In genomic region chr10:72375585-72375984, GRCh38 we compare ENCODE assay signal across 9 cellular contexts. TPM values are rescaled to one million over a fixed set of nuclear protein-coding genes. Genes with fewer than 3 reads are reported as not detected.
DNase-seq lines count a peak whose midpoint lies in the region; ATAC-seq and TF ChIP-seq lines count a peak whose summit lies in the region.
"Had no signal": no experiment of that assay in that cellular context is flagged by ENCODE, and none has a peak within 500 bp of the region (broad histone marks: within the 10 kb centered on the region; RNA-seq: fewer than 3 reads in every experiment).

No MANE protein-coding gene starts in this region.

- peak; percentile 21 to 54 for DNase-seq in cardiac muscle cell (ENCODE audit: low read depth in 1 of 2, low spot score in 1 of 2)
- no peak for DNase-seq in heart right ventricle
- no peak for DNase-seq in Panc1 (ENCODE audit: low read depth, low spot score)
- peak; percentile 13 for DNase-seq in foreskin melanocyte
- peak; percentile 68 for DNase-seq in testis
- DNase-seq in tibial artery = no peak
- DNase-seq in NCI-H1092 (lab: John Stamatoyannopoulos, UW) = no peak
- DNase-seq in NK-92 treated with Interleukin-12 subunit alpha and Interleukin-12 subunit beta, amount 100 ng/mL, for 24 hours (lab: John Stamatoyannopoulos, UW) = no peak
- DNase-seq: Right ventricle myocardium superior had no signal

- intact Hi-C loops in heart right ventricle (cut with DNase I) = loop anchor here in 1 of 10 donors (5.0 kb wide), 1 partner anchor 192 kb away; no protein-coding TSS in a partner anchor
- intact Hi-C loops in Panc1 (cut with micrococcal nuclease; ENCODE audit: unreplicated experiment) = no loop called here
- intact Hi-C loops in testis (cut with DNase I; ENCODE audit: low total_unique reads) = no loop called here
- intact Hi-C loops in tibial artery (cut with DNase I; ENCODE audit: low total_unique reads) = no loop called here

- no peaks in the 10 kb centered on the region for H3K27me3 ChIP-seq in cardiac muscle cell
- no peaks in the 10 kb centered on the region for H3K27me3 ChIP-seq in heart right ventricle
- no peaks in the 10 kb centered on the region for H3K27me3 ChIP-seq in Panc1 (ENCODE audit: control insufficient read depth, insufficient read depth, low read length)
- H3K27me3 ChIP-seq in testis = no peaks in the 10 kb centered on the region
- no peaks in the 10 kb centered on the region for H3K27me3 ChIP-seq in tibial artery

- in situ Hi-C loops in Panc1 (cut with HindIII; ENCODE audit: low pct_unique_long_range_greater_than_20kb, low sequenced_read_pairs) = no loop called here

- TF ChIP-seq CTCF in cardiac muscle cell (IDR thresholded peaks at IDR 0.05; ENCODE audit: low read depth, low read length) (peak; percentile 26), heart right ventricle (IDR thresholded peaks at IDR 0.05) (peak in 1 of 9 donors; percentile 14), Panc1 (IDR thresholded peaks at IDR 0.05) (peak; percentile 64), testis (IDR thresholded peaks at IDR 0.05) (peak in 1 of 3 experiments; percentile 20), tibial artery (IDR thresholded peaks at IDR 0.05) (no peak)

- POLR2A ChIA-PET in Panc1 (lab: Charles Lee) = no interaction called here

- H3K4me3 ChIP-seq in cardiac muscle cell (no peak overlapping the region), heart right ventricle (no peak overlapping the region), Panc1 (ENCODE audit: low read depth in 2 of 2, low read length in 2 of 2) (no peak overlapping the region), testis (no peak overlapping the region), tibial artery (no peak overlapping the region)

- CTCF ChIA-PET in Panc1 (lab: Charles Lee) = interaction anchor here (0.6 kb wide), 1 partner anchor 75 kb away, joined by 4 read pairs; no protein-coding TSS in a partner anchor

- no peak for TF ChIP-seq POLR2A in testis (IDR thresholded peaks at IDR 0.05)

- H3K9me3 ChIP-seq in cardiac muscle cell (ENCODE audit: low read depth) (no peaks in the 10 kb centered on the region), heart right ventricle (no peaks in the 10 kb centered on the region), Panc1 (ENCODE audit: control insufficient read depth, insufficient read depth, low read depth, low read length) (no peaks in the 10 kb centered on the region), testis (no peaks in the 10 kb centered on the region), tibial artery (no peaks in the 10 kb centered on the region)

- ATAC-seq in heart right ventricle = no peak
- ATAC-seq in Panc1 = peak; percentile 92

- BruUV-seq in Panc1 (replicated peaks; lab: Mats Ljungman, UMichigan) = no TSS peak

- H3K36me3 ChIP-seq in cardiac muscle cell (no peaks in the 10 kb centered on the region), heart right ventricle (peaks cover 0 to 43% (median 0%) of the 10 kb centered on the region in 9 donors), Panc1 (ENCODE audit: control insufficient read depth, insufficient read depth, low read length) (no peaks in the 10 kb centered on the region), testis (ENCODE audit: low read depth, missing control alignments) (no peaks in the 10 kb centered on the region), tibial artery (peaks cover 0 to 43% (median 9%) of the 10 kb centered on the region in 3 donors)

- 70 to 75% methylated on average over 5 of the region's 5 CpGs for WGBS in heart right ventricle, 2 donors
- 76 to 83% methylated on average over 5 of the region's 5 CpGs for WGBS in testis, 2 donors

- H3K27ac ChIP-seq in cardiac muscle cell (no peak overlapping the region), heart right ventricle (no peak overlapping the region), Panc1 (ENCODE audit: low read length) (no peak overlapping the region), testis (no peak overlapping the region), tibial artery (no peak overlapping the region)

- no peaks in the 10 kb centered on the region for H3K4me1 ChIP-seq in cardiac muscle cell (ENCODE audit: low read depth)
- no peaks in the 10 kb centered on the region for H3K4me1 ChIP-seq in heart right ventricle
- H3K4me1 ChIP-seq in Panc1 (ENCODE audit: control insufficient read depth, insufficient read depth, low read length) = no peaks in the 10 kb centered on the region
- no peaks in the 10 kb centered on the region for H3K4me1 ChIP-seq in testis
- no peaks in the 10 kb centered on the region for H3K4me1 ChIP-seq in tibial artery

RNA-seq across cellular contexts. Expression of gene DNAJB12, which starts 20.9 kb away (rescaled TPM):
- total RNA-seq in cardiac muscle cell = 29.3 and 32.0 TPM in 2 replicates
- polyA plus RNA-seq in cardiac muscle cell = 23.8 and 34.2 TPM in 2 replicates
- total RNA-seq in heart right ventricle = 10 to 100 TPM; 24.4 to 32.8 (median 28.9) TPM
- polyA plus RNA-seq in heart right ventricle = 10 to 100 TPM; 22.6 to 27.5 TPM
- 51.0 TPM for total RNA-seq in Panc1 (2021; ENCODE audit: unreplicated experiment)
- 46.8 TPM for polyA plus RNA-seq in Panc1 (2012; ENCODE audit: insufficient read length)
- 10 to 100 TPM; 50.3 to 57.6 TPM for total RNA-seq in testis
- polyA plus RNA-seq in testis (ENCODE audit: insufficient read depth, low read depth, low replicate concordance) = 52.4 TPM

Comparison
In these comparisons a context has a peak if more than half of its experiments do, and no peak if none do; other contexts are left out.
1. DNase-seq: peak in cardiac muscle cell (2 of 2), foreskin melanocyte (single experiment) and testis (single experiment); none in heart right ventricle (0 of 2), Panc1 (single experiment), tibial artery (0 of 2), NCI-H1092 (single experiment) and NK-92 treated with Interleukin-12 subunit alpha and Interleukin-12 subunit beta, amount 100 ng/mL, for 24 hours (single experiment).
2. CTCF ChIP-seq: peak in cardiac muscle cell (single experiment) and Panc1 (single experiment); none in tibial artery (0 of 2).